Comparison of ENCODE assay signal across 8 cellular contexts in the genomic region with DNA sequence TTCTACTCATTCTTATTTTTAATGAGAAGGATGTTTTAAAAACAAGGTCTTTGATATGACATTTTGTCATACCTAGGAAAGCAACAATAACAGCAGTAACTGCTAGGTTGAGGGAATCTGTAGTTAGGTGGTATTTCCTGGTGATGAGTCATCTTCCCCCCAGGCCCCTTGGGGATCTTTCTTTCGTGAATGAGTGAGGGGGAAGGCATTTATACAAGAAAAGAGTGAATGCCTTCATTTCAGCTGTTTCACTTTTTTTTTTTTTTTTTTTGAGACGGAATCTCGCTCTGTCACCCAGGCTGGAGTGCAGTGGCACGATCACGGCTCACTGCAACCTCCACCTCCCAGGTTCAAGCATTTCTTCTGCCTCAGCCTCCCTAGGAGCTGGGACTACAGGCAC.
DNase-seq lines count a peak whose midpoint lies in the region; ATAC-seq and TF ChIP-seq lines count a peak whose summit lies in the region.

No MANE protein-coding gene starts in this region.

- ATAC-seq in HG03460 (IDR thresholded peaks at IDR 0.05; ENCODE audit: unreplicated experiment) = no peak

- no peaks in the 10 kb centered on the region for H3K36me3 ChIP-seq in ascending aorta

- H3K27ac ChIP-seq in ascending aorta = peak overlapping the region; percentile 15 to 26

- TF ChIP-seq CTCF in ascending aorta (IDR thresholded peaks at IDR 0.05) = no peak

- H3K9me3 ChIP-seq in ascending aorta = no peaks in the 10 kb centered on the region

- peaks cover 3 to 26% of the 10 kb centered on the region in 2 donors for H3K4me1 ChIP-seq in ascending aorta

- no peaks in the 10 kb centered on the region for H3K27me3 ChIP-seq in ascending aorta

- DNase-seq in AG20443 (ENCODE audit: low spot score) (peak; percentile 47), HPDE6-E6E7 (ENCODE audit: extremely low spot score) (peak; percentile 45), ascending aorta (ENCODE audit: low spot score in 2 of 2) (no peak), kidney glomerular epithelial cell (lab: John Stamatoyannopoulos, UW) (peak; percentile 50), Kasumi-1 (lab: John Stamatoyannopoulos, UW) (no peak), G401 (ENCODE audit: low spot score) (no peak)
- DNase-seq in stimulated activated naive CD4-positive, alpha-beta T cell treated with Interleukin-2 at 50 U/mL for 16 hours (lab: John Stamatoyannopoulos, UW) = no peak

- no peak overlapping the region for H3K4me3 ChIP-seq in ascending aorta

- intact Hi-C loops in ascending aorta (cut with DNase I) = no loop called here

- in situ Hi-C loops in G401 (cut with HindIII; ENCODE audit: low sequenced_read_pairs) = no loop called here

Comparison
In these comparisons a context has a peak if more than half of its experiments do, and no peak if none do; other contexts are left out.
1. DNase-seq: peak in AG20443 (single experiment), HPDE6-E6E7 (single experiment) and kidney glomerular epithelial cell (single experiment); none in ascending aorta (0 of 2), stimulated activated naive CD4-positive, alpha-beta T cell treated with Interleukin-2 at 50 U/mL for 16 hours (single experiment), Kasumi-1 (0 of 2) and G401 (single experiment).